Comparison of ENCODE assay signal across 8 cellular contexts in genomic region chr17:8994319-8994718, GRCh38. TPM values are rescaled to one million over a fixed set of nuclear protein-coding genes. Genes with fewer than 3 reads are reported as not detected.
DNase-seq lines count a peak whose midpoint lies in the region; ATAC-seq and TF ChIP-seq lines count a peak whose summit lies in the region.

No MANE protein-coding gene starts in this region.

- H3K27ac ChIP-seq in HCT116 (ENCODE audit: low read depth, low read length) (no peak overlapping the region), SJSA1 (no peak overlapping the region), left ventricle myocardium inferior (replicated peaks) (no peak overlapping the region)

- intact Hi-C loops in HCT116 (cut with micrococcal nuclease) (loop anchor here (1.0 to 5.0 kb wide), 2 partner anchors 298 to 528 kb away; no protein-coding TSS in a partner anchor), left ventricle myocardium inferior (cut with micrococcal nuclease) (loop anchor here (10.0 kb wide), 1 partner anchor 300 kb away; no protein-coding TSS in a partner anchor)

- no peaks in the 10 kb centered on the region for H4K20me1 ChIP-seq in HCT116 (ENCODE audit: insufficient read depth)

- H3K36me3 ChIP-seq in HCT116 (ENCODE audit: control insufficient read depth in 1 of 2, insufficient read depth in 2 of 2, low read length in 2 of 2) = no peaks in the 10 kb centered on the region
- H3K36me3 ChIP-seq in SJSA1 = no peaks in the 10 kb centered on the region
- H3K36me3 ChIP-seq in left ventricle myocardium inferior = no peaks in the 10 kb centered on the region

- RAD21 ChIA-PET in HCT116 (lab: Charles Lee; ENCODE audit: low non-redundant PET in 1 of 2, low total read pairs in 2 of 2, uncharacterized antibody in 2 of 2, unreplicated experiment in 2 of 2) = interaction anchor here in 1 of 2 experiments (0.7 kb wide), 1 partner anchor 189 kb away, joined by 5 read pairs; no protein-coding TSS in a partner anchor

- ATAC-seq in HCT116 (peak; percentile 77), HG03045 (IDR thresholded peaks at IDR 0.05; ENCODE audit: unreplicated experiment) (no peak)

- POLR2A ChIA-PET in HCT116 (lab: Charles Lee) = interaction anchor here (0.7 kb wide), 1 partner anchor 153 kb away, joined by 3 read pairs; no protein-coding TSS in a partner anchor

- H3K4me2 ChIP-seq in HCT116 (ENCODE audit: low read length) = no peak overlapping the region

- H2AFZ ChIP-seq in HCT116 (ENCODE audit: low read depth, low read length, poor library complexity, severe bottlenecking) = no peak overlapping the region

- TF ChIP-seq CTCF in HCT116 (IDR thresholded peaks at IDR 0.05 in 2 of 3, conservative IDR thresholded peaks at IDR 0.05 in 1 of 3; ENCODE audit: borderline replicate concordance in 1 of 3, insufficient read depth in 1 of 3, low read depth in 2 of 3, low read length in 2 of 3) = peak; percentile 73 to 94 (median 88)
- TF ChIP-seq CTCF in left ventricle myocardium inferior (IDR thresholded peaks at IDR 0.05; ENCODE audit: borderline replicate concordance) = peak; percentile 81

- no peak for TF ChIP-seq POLR2A in HCT116 (IDR thresholded peaks at IDR 0.05; ENCODE audit: borderline replicate concordance, extremely low read depth, insufficient read depth, insufficient read length)

- no peaks in the 10 kb centered on the region for H3K9me2 ChIP-seq in HCT116 (ENCODE audit: insufficient read depth)

- CTCF ChIA-PET in HCT116 (lab: Charles Lee) = interaction anchor here (1.1 to 1.2 kb wide), 2 partner anchors 197 to 528 kb away, joined by 3 to 4 read pairs; no protein-coding TSS in a partner anchor

- H3K9me3 ChIP-seq in HCT116 (ENCODE audit: control insufficient read depth in 1 of 2, insufficient read depth in 1 of 2, low read depth in 1 of 2, low read length in 2 of 2) = no peaks in the 10 kb centered on the region
- no peaks in the 10 kb centered on the region for H3K9me3 ChIP-seq in SJSA1 (replicated peaks)
- H3K9me3 ChIP-seq in left ventricle myocardium inferior (replicated peaks) = no peaks in the 10 kb centered on the region

- DNase-seq in Ammon's horn (ENCODE audit: low spot score) (peak; percentile 64), HCT116 (ENCODE audit: low read depth, low spot score) (peak; percentile 40), SJSA1 (ENCODE audit: low read depth in 1 of 2, low spot score in 2 of 2) (peak; percentile 22 to 56), left ventricle myocardium inferior (peak; percentile 73), middle frontal gyrus (ENCODE audit: extremely low spot score, low spot score) (no peak)
- peak; percentile 73 for DNase-seq in activated naive CD4-positive, alpha-beta T cell treated with anti-CD3 and anti-CD28 coated beads, Interleukin-2, amount 50 U/mL, for 16 hours
- peak; percentile 11 to 54 for DNase-seq in stimulated activated CD4-positive, alpha-beta T cell treated with anti-CD3 and anti-CD28 coated beads, Interleukin-15, amount 100 ng/mL, for 1 hour (ENCODE audit: low read depth in 1 of 2, low spot score in 1 of 2)

- no peaks in the 10 kb centered on the region for H3K79me2 ChIP-seq in HCT116 (ENCODE audit: insufficient read depth, low read length)

- H3K4me3 ChIP-seq in HCT116 (replicated peaks in 1 of 2; ENCODE audit: low read depth in 1 of 2, low read length in 2 of 2) = no peak overlapping the region
- H3K4me3 ChIP-seq in SJSA1 = no peak overlapping the region
- H3K4me3 ChIP-seq in left ventricle myocardium inferior = no peak overlapping the region

- H3K27me3 ChIP-seq in HCT116 (ENCODE audit: insufficient read depth, low read length) (no peaks in the 10 kb centered on the region), SJSA1 (replicated peaks) (no peaks in the 10 kb centered on the region), left ventricle myocardium inferior (ENCODE audit: low read depth) (peaks cover 37% of the 10 kb centered on the region)

- no peak overlapping the region for H3K9ac ChIP-seq in HCT116 (ENCODE audit: low read length)

- TF ChIP-seq RAD21 in HCT116 (IDR thresholded peaks at IDR 0.05; ENCODE audit: low read depth) = peak; percentile 75

- no peaks in the 10 kb centered on the region for H3K4me1 ChIP-seq in HCT116 (ENCODE audit: control insufficient read depth in 1 of 2, insufficient read depth in 2 of 2, low read length in 2 of 2)
- peaks cover 3% of the 10 kb centered on the region; the same call in 1 of the 2 replicates for H3K4me1 ChIP-seq in SJSA1 (replicated peaks)
- no peaks in the 10 kb centered on the region for H3K4me1 ChIP-seq in left ventricle myocardium inferior

- no TSS peak for BruUV-seq in HCT116 (replicated peaks; lab: Mats Ljungman, UMichigan)

TF ChIP-seq in HCT116, 20 proteins besides CTCF, POLR2A, EP300 and RAD21:
- no peak for TF ChIP-seq CEBPB (IDR thresholded peaks at IDR 0.05; ENCODE audit: low read depth)
- no peak for TF ChIP-seq YY1 (IDR thresholded peaks at IDR 0.05; ENCODE audit: extremely low read depth, insufficient replicate concordance, low read depth, low read length)
- TF ChIP-seq MAX (IDR thresholded peaks at IDR 0.05) = no peak
- no peak for TF ChIP-seq TCF7L2 (IDR thresholded peaks at IDR 0.05; ENCODE audit: borderline replicate concordance, extremely low read depth, insufficient read depth, insufficient read length)
- no peak for TF ChIP-seq SRF (IDR thresholded peaks at IDR 0.05; ENCODE audit: low read depth)
- TF ChIP-seq CBX3 (IDR thresholded peaks at IDR 0.05; ENCODE audit: low read depth) = no peak

RNA-seq across cellular contexts. Expression of gene NTN1, which starts 27.0 kb away (rescaled TPM):
- total RNA-seq in HCT116 (2021; ENCODE audit: unreplicated experiment) (4.2 TPM), left ventricle myocardium inferior (60.3 TPM)
- 3.3 and 4.1 TPM in 2 replicates for polyA plus RNA-seq in HCT116 (2012)
- 22.7 and 22.8 TPM in 2 replicates for total RNA-seq in SJSA1 (2014; rRNA removed; shearing (Covaris generic))

RNA-seq across cellular contexts. Expression of gene PIK3R5, which starts 28.8 kb away (rescaled TPM):
- 2.5 TPM for total RNA-seq in HCT116 (2021; ENCODE audit: unreplicated experiment)
- polyA plus RNA-seq in HCT116 (2012) = 0.78 and 0.99 TPM in 2 replicates
- not detected in 2 replicates for total RNA-seq in SJSA1 (2014; rRNA removed; shearing (Covaris generic))
- total RNA-seq in left ventricle myocardium inferior = 2.7 TPM
